19 cellular contexts compared by ENCODE assay signal in the genomic region with DNA sequence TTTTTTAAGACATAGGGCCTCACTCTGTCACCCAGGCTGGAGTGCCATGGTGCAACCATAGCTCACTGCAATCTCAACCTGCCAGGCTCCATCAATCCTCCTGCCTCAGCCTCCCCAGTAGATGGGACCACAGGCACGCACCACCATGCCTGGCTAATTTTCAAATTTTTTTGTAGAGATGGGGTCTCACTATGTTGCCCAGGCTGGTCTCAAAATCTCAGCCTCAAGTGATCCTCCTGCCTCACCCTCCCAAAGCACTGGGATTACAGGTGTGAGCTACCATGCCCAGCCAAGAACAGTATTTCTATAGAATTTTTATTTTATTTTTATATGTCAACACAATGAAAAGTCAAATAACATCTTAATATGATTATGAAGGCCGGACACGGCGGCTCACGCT. TPM values are rescaled to one million over a fixed set of nuclear protein-coding genes. Genes with fewer than 3 reads are reported as not detected.
DNase-seq lines count a peak whose midpoint lies in the region; ATAC-seq, FAIRE-seq and TF ChIP-seq lines count a peak whose summit lies in the region.
"Had no signal": no experiment of that assay in that cellular context is flagged by ENCODE, and none has a peak within 500 bp of the region (broad histone marks: within the 10 kb centered on the region; RNA-seq: fewer than 3 reads in every experiment).

No MANE protein-coding gene starts in this region.

- intact Hi-C loops in K562 (cut with micrococcal nuclease) (no loop called here), kidney (cut with DNase I) (no loop called here)

- DNase-seq in activated naive CD8-positive, alpha-beta T cell treated with anti-CD3 and anti-CD28 coated beads for 36 hours = no peak
- no peak for DNase-seq in activated naive CD8-positive, alpha-beta T cell treated with anti-CD3 and anti-CD28 coated beads, Interleukin-2, amount 50 U/mL, for 24 hours
- DNase-seq in K562 (ENCODE audit: extremely low read depth in 1 of 4, low spot score in 3 of 4) (no peak), kidney (peak; percentile 7), NK-92 (lab: John Stamatoyannopoulos, UW; ENCODE audit: unreplicated experiment) (no peak), RKO (ENCODE audit: low spot score) (no peak), glomerular visceral epithelial cell (ENCODE audit: extremely low spot score) (no peak)
- DNase-seq: ACHN; Calu3; CD4-positive, alpha-beta T cell; DMS 273 treated with DMSO at 0.1 percent for 48 hours; HFFc6; IMR-90 had no signal

- H3K9me3 ChIP-seq in K562 (replicated peaks; ENCODE audit: control insufficient read depth, insufficient read depth, low read depth, low read length) (no peaks in the 10 kb centered on the region), kidney (ENCODE audit: control insufficient read depth in 1 of 2, low read length in 2 of 2) (no peaks in the 10 kb centered on the region)
- H3K9me3 ChIP-seq: HAP-1 had no signal

- no peak overlapping the region for H2AFZ ChIP-seq in K562 (ENCODE audit: low read depth, low read length)

- POLR2A ChIA-PET in K562 (lab: Yijun Ruan, JAX) = interaction anchor here (0.6 to 1.5 kb wide), 4 partner anchors 14 to 155 kb away, joined by 3 to 5 read pairs (median 4); no protein-coding TSS in a partner anchor

- H3K4me3 ChIP-seq in K562 = no peak overlapping the region
- H3K4me3 ChIP-seq in kidney (ENCODE audit: low read length in 2 of 2) = no peak overlapping the region
- H3K4me3 ChIP-seq: BLaER1 treated with 17β-estradiol and CSF1 and Interleukin-3, amounts not matched to agents 10 nM and 100 nM; HAP-1 had no signal

- H3K27me3 ChIP-seq in K562 (ENCODE audit: control insufficient read depth in 2 of 2, insufficient read depth in 2 of 2, low read length in 2 of 2) = no peaks in the 10 kb centered on the region
- H3K27me3 ChIP-seq: BLaER1 treated with 17β-estradiol and CSF1 and Interleukin-3, amounts not matched to agents 10 nM and 100 nM had no signal

- H3K27ac ChIP-seq in K562 (ENCODE audit: extremely low read depth, low read depth, low read length) = no peak overlapping the region
- H3K27ac ChIP-seq in kidney (ENCODE audit: low read depth in 2 of 2, low read length in 2 of 2) = no peak overlapping the region
- H3K27ac ChIP-seq: BLaER1 treated with 17β-estradiol and CSF1 and Interleukin-3, amounts not matched to agents 10 nM and 100 nM had no signal

- TF ChIP-seq EP300 in K562 (IDR thresholded peaks at IDR 0.05; ENCODE audit: low read length) = no peak

- peaks cover 73% of the 10 kb centered on the region for H4K20me1 ChIP-seq in K562 (replicated peaks; ENCODE audit: control insufficient read depth, insufficient read depth, low read length)

- CTCF ChIA-PET in K562 (lab: Yijun Ruan, JAX; ENCODE audit: low intra/inter-chr PET ratio) = no interaction called here

- in situ Hi-C loops in K562 (cut with MboI) = no loop called here

- no peaks in the 10 kb centered on the region for H3K27me3 Mint-ChIP-seq in activated naive CD8-positive, alpha-beta T cell treated with anti-CD3 and anti-CD28 coated beads for 36 hours
- no peaks in the 10 kb centered on the region for H3K27me3 Mint-ChIP-seq in activated naive CD8-positive, alpha-beta T cell treated with anti-CD3 and anti-CD28 coated beads, Interleukin-2, amount 50 U/mL, for 24 hours
- H3K27me3 Mint-ChIP-seq: CD4-positive, alpha-beta T cell had no signal

- peaks cover 48% of the 10 kb centered on the region for H3K36me3 Mint-ChIP-seq in activated naive CD8-positive, alpha-beta T cell treated with anti-CD3 and anti-CD28 coated beads for 36 hours
- peaks cover 41% of the 10 kb centered on the region for H3K36me3 Mint-ChIP-seq in activated naive CD8-positive, alpha-beta T cell treated with anti-CD3 and anti-CD28 coated beads, Interleukin-2, amount 50 U/mL, for 24 hours (ENCODE audit: low read depth)

- TF ChIP-seq CTCF in K562 (IDR thresholded peaks at IDR 0.05 in 2 of 3, conservative IDR thresholded peaks at IDR 0.05 in 1 of 3; ENCODE audit: insufficient read depth in 2 of 3, low read depth in 1 of 3, low read length in 3 of 3) (no peak), kidney (IDR thresholded peaks at IDR 0.05; ENCODE audit: borderline replicate concordance, extremely low read depth, insufficient read depth) (no peak)

- peaks cover 29 to 40% of the 10 kb centered on the region in 2 experiments; a peak in 4 of 5 replicates for H3K4me1 ChIP-seq in K562 (replicated peaks in 1 of 2; ENCODE audit: control insufficient read depth in 2 of 2, insufficient read depth in 2 of 2, low read length in 2 of 2)
- peaks cover 26 to 33% of the 10 kb centered on the region in 2 donors for H3K4me1 ChIP-seq in kidney (ENCODE audit: control insufficient read depth in 1 of 2, insufficient read depth in 1 of 2, low read depth in 1 of 2, low read length in 2 of 2)

- peaks cover 55% of the 10 kb centered on the region for H3K4me1 Mint-ChIP-seq in activated naive CD8-positive, alpha-beta T cell treated with anti-CD3 and anti-CD28 coated beads for 36 hours
- H3K4me1 Mint-ChIP-seq in activated naive CD8-positive, alpha-beta T cell treated with anti-CD3 and anti-CD28 coated beads, Interleukin-2, amount 50 U/mL, for 24 hours = peaks cover 79% of the 10 kb centered on the region

- no peak for TF ChIP-seq POLR2A in K562 (conservative IDR thresholded peaks at IDR 0.05)

- no peak for TF ChIP-seq RAD21 in K562 (CRISPR knock-in tag; conservative IDR thresholded peaks at IDR 0.05 in 1 of 2, IDR thresholded peaks at IDR 0.05 in 1 of 2)

- H3K9ac ChIP-seq in K562 (ENCODE audit: insufficient read depth in 1 of 2, low read depth in 2 of 2, low read length in 2 of 2) = no peak overlapping the region
- no peak overlapping the region for H3K9ac ChIP-seq in kidney (ENCODE audit: low read length in 2 of 2)
- H3K9ac ChIP-seq: BLaER1 treated with 17β-estradiol and CSF1 and Interleukin-3, amounts not matched to agents 10 nM and 100 nM had no signal

- WGBS in K562 (ENCODE audit: insufficient coverage, low coverage, missing lambda C conversion rate) = 89% methylated on average over 5 of the region's 5 CpGs

- H3K79me2 ChIP-seq in K562 (ENCODE audit: control insufficient read depth, insufficient read depth, low read length) = peaks cover 92% of the 10 kb centered on the region

- BruUV-seq in K562 (replicated peaks; lab: Mats Ljungman, UMichigan) = no TSS peak

- no peaks in the 10 kb centered on the region for H3K9me3 Mint-ChIP-seq in activated naive CD8-positive, alpha-beta T cell treated with anti-CD3 and anti-CD28 coated beads for 36 hours
- H3K9me3 Mint-ChIP-seq in activated naive CD8-positive, alpha-beta T cell treated with anti-CD3 and anti-CD28 coated beads, Interleukin-2, amount 50 U/mL, for 24 hours = no peaks in the 10 kb centered on the region
- H3K9me3 Mint-ChIP-seq: CD4-positive, alpha-beta T cell; HFFc6 had no signal

- FAIRE-seq in K562 (lab: Jason Lieb, UNC) = no peak
- FAIRE-seq in kidney (lab: Jason Lieb, UNC) = no peak
- FAIRE-seq: H1 had no signal

- H3K9me1 ChIP-seq in K562 (ENCODE audit: control insufficient read depth, insufficient read depth, low read length) = peaks cover 22% of the 10 kb centered on the region

- no peak overlapping the region for H3K4me2 ChIP-seq in K562 (ENCODE audit: insufficient read depth, low read length)

- no peak for ATAC-seq in activated naive CD8-positive, alpha-beta T cell treated with anti-CD3 and anti-CD28 coated beads, Interleukin-2, amount 50 U/mL, for 24 hours
- ATAC-seq in K562 = no peak
- ATAC-seq in GM18907 (IDR thresholded peaks at IDR 0.05; ENCODE audit: unreplicated experiment) = no peak

- H3K36me3 ChIP-seq in K562 (ENCODE audit: control insufficient read depth, insufficient read depth, low read length) (peaks cover 47% of the 10 kb centered on the region), kidney (ENCODE audit: control insufficient read depth in 1 of 2, insufficient read depth in 2 of 2, low read length in 2 of 2) (peaks cover 7 to 8% of the 10 kb centered on the region in 2 donors)

- no peak overlapping the region for H3K4me3 Mint-ChIP-seq in activated naive CD8-positive, alpha-beta T cell treated with anti-CD3 and anti-CD28 coated beads for 36 hours
- H3K4me3 Mint-ChIP-seq in activated naive CD8-positive, alpha-beta T cell treated with anti-CD3 and anti-CD28 coated beads, Interleukin-2, amount 50 U/mL, for 24 hours = no peak overlapping the region
- H3K4me3 Mint-ChIP-seq: CD4-positive, alpha-beta T cell; HFFc6 had no signal

- peak overlapping the region; percentile 18 for H3K27ac Mint-ChIP-seq in activated naive CD8-positive, alpha-beta T cell treated with anti-CD3 and anti-CD28 coated beads for 36 hours
- no peak overlapping the region for H3K27ac Mint-ChIP-seq in activated naive CD8-positive, alpha-beta T cell treated with anti-CD3 and anti-CD28 coated beads, Interleukin-2, amount 50 U/mL, for 24 hours
- H3K27ac Mint-ChIP-seq: CD4-positive, alpha-beta T cell had no signal

RNA-seq across cellular contexts. Expression of a gene that starts 10.9 kb away (rescaled TPM):
- total RNA-seq in activated naive CD8-positive, alpha-beta T cell treated with anti-CD3 and anti-CD28 coated beads for 36 hours = 100 to 1,000 TPM; 360 to 394 TPM
- total RNA-seq in K562 (2011; cell fraction: chromatin; rRNA removed; ENCODE audit: low replicate concordance) = 190 and 209 TPM in 2 replicates
- 83.4 and 90.4 TPM in 2 replicates for total RNA-seq in K562 (2011; cell fraction: nucleolus; rRNA removed)
- 169 and 203 TPM in 2 replicates for total RNA-seq in K562 (2011; cell fraction: nucleoplasm; rRNA removed)
- total RNA-seq in K562 (2014; rRNA removed) (46.9 and 60.9 TPM in 2 replicates), K562 (2014; rRNA removed; fragmentation: Illumina TruSeq; extraction: Trizol) (113 and 114 TPM in 2 replicates), K562 (2015; rRNA removed; fragmentation: Illumina TruSeq; extraction: Trizol) (106 and 111 TPM in 2 replicates), K562 (2021) (289 and 309 TPM in 2 replicates), kidney (347 TPM)
- polyA plus RNA-seq in K562 (2011; rRNA removed) (240 and 308 TPM in 2 replicates), K562 (2014; fragmentation: Illumina TruSeq; extraction: Trizol) (293 and 388 TPM in 2 replicates), K562 (2014; fragmentation: Nextera tagmentation; extraction: Ambion mirVana) (10 to 100 TPM; 34.3 to 45.1 TPM), K562 (2014; rRNA removed) (147 and 159 TPM in 2 replicates), kidney (ENCODE audit: insufficient read depth, low read depth, low replicate concordance) (144 TPM)
- 264 and 290 TPM in 2 replicates for polyA plus RNA-seq in K562 (2011; cell fraction: cytosol; rRNA removed)
- 160 and 176 TPM in 2 replicates for polyA plus RNA-seq in K562 (2011; cell fraction: nucleus; rRNA removed)
- polyA plus RNA-seq in K562 (2012) = 213 and 306 TPM in 2 replicates
- polyA minus RNA-seq in K562 (2011; rRNA and poly(A)+ RNA removed) = 343 and 352 TPM in 2 replicates
- polyA minus RNA-seq in K562 (2011; cell fraction: cytosol; rRNA and poly(A)+ RNA removed) = 206 and 275 TPM in 2 replicates
- polyA minus RNA-seq in K562 (2011; cell fraction: nucleus; rRNA and poly(A)+ RNA removed) = 31.1 and 59.9 TPM in 2 replicates

RNA-seq across cellular contexts. Expression of a gene that starts 35.1 kb away (rescaled TPM):
- total RNA-seq in activated naive CD8-positive, alpha-beta T cell treated with anti-CD3 and anti-CD28 coated beads for 36 hours = under 1 TPM; 0.87 to 0.98 TPM
- total RNA-seq in K562 (2011; cell fraction: chromatin; rRNA removed; ENCODE audit: low replicate concordance) = 0.56 and 0.69 TPM in 2 replicates
- 0.33 and 0.39 TPM in 2 replicates for total RNA-seq in K562 (2011; cell fraction: nucleolus; rRNA removed)
- not detected in 2 replicates for total RNA-seq in K562 (2011; cell fraction: nucleoplasm; rRNA removed)
- total RNA-seq in K562 (2014; rRNA removed) (not detected in 2 replicates), K562 (2014; rRNA removed; fragmentation: Illumina TruSeq; extraction: Trizol) (not detected in 2 replicates), K562 (2015; rRNA removed; fragmentation: Illumina TruSeq; extraction: Trizol) (not detected in 2 replicates), K562 (2021) (not detected in 2 replicates), kidney (0.13 TPM)
- polyA plus RNA-seq in K562 (2011; rRNA removed) (0.14 TPM in 1 of 2 replicates, not detected in the other), K562 (2014; fragmentation: Illumina TruSeq; extraction: Trizol) (not detected in 2 replicates), K562 (2014; fragmentation: Nextera tagmentation; extraction: Ambion mirVana) (not detected), K562 (2014; rRNA removed) (0.16 TPM in 1 of 2 replicates, not detected in the other), kidney (ENCODE audit: insufficient read depth, low read depth, low replicate concordance) (1.2 TPM)
- not detected in 2 replicates for polyA plus RNA-seq in K562 (2011; cell fraction: cytosol; rRNA removed)
- 0.10 and 0.68 TPM in 2 replicates for polyA plus RNA-seq in K562 (2011; cell fraction: nucleus; rRNA removed)
- 0.08 and 0.53 TPM in 2 replicates for polyA plus RNA-seq in K562 (2012)
- polyA minus RNA-seq in K562 (2011; rRNA and poly(A)+ RNA removed) = not detected in 2 replicates
- polyA minus RNA-seq in K562 (2011; cell fraction: cytosol; rRNA and poly(A)+ RNA removed) = not detected in 2 replicates
- not detected in 2 replicates for polyA minus RNA-seq in K562 (2011; cell fraction: nucleus; rRNA and poly(A)+ RNA removed)
- total RNA-seq: A172, HT-29, IMR-90 had no signal

RNA-seq across cellular contexts. Expression of a gene that starts 39.1 kb away (rescaled TPM):
- total RNA-seq in activated naive CD8-positive, alpha-beta T cell treated with anti-CD3 and anti-CD28 coated beads for 36 hours = 1 to 10 TPM; 2.4 to 2.7 TPM
- 5.7 and 20.2 TPM in 2 replicates for total RNA-seq in K562 (2011; cell fraction: chromatin; rRNA removed; ENCODE audit: low replicate concordance)
- total RNA-seq in K562 (2011; cell fraction: nucleolus; rRNA removed) = 23.0 and 23.7 TPM in 2 replicates
- 12.5 and 15.1 TPM in 2 replicates for total RNA-seq in K562 (2011; cell fraction: nucleoplasm; rRNA removed)
- total RNA-seq in K562 (2014; rRNA removed) (19.2 and 24.9 TPM in 2 replicates), K562 (2014; rRNA removed; fragmentation: Illumina TruSeq; extraction: Trizol) (1.9 and 4.3 TPM in 2 replicates), K562 (2015; rRNA removed; fragmentation: Illumina TruSeq; extraction: Trizol) (6.8 and 7.9 TPM in 2 replicates), K562 (2021) (21.5 and 22.5 TPM in 2 replicates), kidney (0.50 TPM)
- polyA plus RNA-seq in K562 (2011; rRNA removed) (6.8 and 10.6 TPM in 2 replicates), K562 (2014; fragmentation: Illumina TruSeq; extraction: Trizol) (14.1 and 18.1 TPM in 2 replicates), K562 (2014; fragmentation: Nextera tagmentation; extraction: Ambion mirVana) (1 to 10 TPM in 1 of 2 experiments, under 1 TPM in 1; 0.37 to 1.4 TPM), K562 (2014; rRNA removed) (15.3 and 17.2 TPM in 2 replicates), kidney (ENCODE audit: insufficient read depth, low read depth, low replicate concordance) (5.1 TPM)
- polyA plus RNA-seq in K562 (2011; cell fraction: cytosol; rRNA removed) = 17.0 and 45.9 TPM in 2 replicates
- 31.9 and 53.9 TPM in 2 replicates for polyA plus RNA-seq in K562 (2011; cell fraction: nucleus; rRNA removed)
- polyA plus RNA-seq in K562 (2012) = 8.9 and 9.5 TPM in 2 replicates
- polyA minus RNA-seq in K562 (2011; rRNA and poly(A)+ RNA removed) = 2.1 and 3.8 TPM in 2 replicates
- polyA minus RNA-seq in K562 (2011; cell fraction: cytosol; rRNA and poly(A)+ RNA removed) = 8.1 and 9.6 TPM in 2 replicates
- polyA minus RNA-seq in K562 (2011; cell fraction: nucleus; rRNA and poly(A)+ RNA removed) = 5.1 and 6.1 TPM in 2 replicates
- total RNA-seq: A172 had no signal
